34 cellular contexts compared by ENCODE assay signal in the genomic region with DNA sequence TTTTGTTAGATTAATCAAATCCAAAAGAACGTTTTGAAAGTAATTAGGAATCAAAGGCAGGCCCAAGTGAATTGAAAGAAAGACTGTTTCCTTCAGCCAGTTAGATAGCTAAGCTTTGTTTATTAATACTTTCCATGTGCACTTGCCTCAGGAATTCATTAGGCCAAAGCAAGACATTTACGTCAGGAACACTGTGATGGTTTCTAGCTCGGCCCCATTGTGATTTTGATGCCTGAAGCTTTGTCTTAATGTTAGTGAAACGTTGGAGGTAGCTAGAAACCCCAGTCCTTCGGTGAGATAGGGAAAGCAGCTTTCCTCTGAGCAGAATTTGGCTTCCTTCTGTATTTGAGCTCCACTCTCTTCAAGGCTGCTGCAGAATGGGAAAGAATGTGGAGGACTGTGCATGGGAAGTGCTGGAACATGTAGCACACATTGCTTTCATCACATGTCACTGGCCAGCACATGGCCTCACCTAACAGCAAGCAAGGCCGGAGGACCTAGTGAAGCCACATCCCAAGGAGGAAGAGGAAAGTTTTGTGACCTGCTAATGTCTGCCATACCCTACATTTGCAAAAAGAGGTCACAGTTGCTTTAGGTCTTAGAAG.
DNase-seq lines count a peak whose midpoint lies in the region; ATAC-seq and TF ChIP-seq lines count a peak whose summit lies in the region.
"Had no signal": no experiment of that assay in that cellular context is flagged by ENCODE, and none has a peak within 500 bp of the region (broad histone marks: within the 10 kb centered on the region; RNA-seq: fewer than 3 reads in every experiment).

No MANE protein-coding gene starts in this region.

- H3K27me3 ChIP-seq in esophagus muscularis mucosa (no peaks in the 10 kb centered on the region), lower lobe of right lung (ENCODE audit: low read depth) (no peaks in the 10 kb centered on the region), upper lobe of right lung (no peaks in the 10 kb centered on the region)
- H3K27me3 ChIP-seq: gastrocnemius medialis, left lung, neutrophil had no signal

- ATAC-seq in Right ventricle myocardium inferior (peak; percentile 68), left cardiac atrium (no peak), lower lobe of right lung (peak; percentile 29 to 37), upper lobe of right lung (peak; percentile 53)
- ATAC-seq in activated CD8-positive, alpha-beta T cell treated with anti-CD3 and anti-CD28 coated beads for 36 hours = no peak
- ATAC-seq: gastrocnemius medialis; left lung; naive thymus-derived CD4-positive, alpha-beta T cell; PC-3; SK-N-SH treated with all-trans-retinoic acid at 6 μM for 48 hours had no signal

- H3K27ac ChIP-seq in esophagus muscularis mucosa (replicated peaks in 1 of 4) (peak overlapping the region; percentile 56 to 69 (median 66)), lower lobe of right lung (no peak overlapping the region), upper lobe of right lung (no peak overlapping the region)
- H3K27ac ChIP-seq: left lung, neutrophil had no signal

- WGBS in esophagus muscularis mucosa = 24% methylated on average over 6 of the region's 6 CpGs

- H3K4me3 ChIP-seq in esophagus muscularis mucosa = no peak overlapping the region
- no peak overlapping the region for H3K4me3 ChIP-seq in lower lobe of right lung
- no peak overlapping the region for H3K4me3 ChIP-seq in upper lobe of right lung
- H3K4me3 ChIP-seq: gastrocnemius medialis, left lung had no signal

- POLR2A ChIA-PET in activated CD8-positive, alpha-beta T cell treated with anti-CD3 and anti-CD28 coated beads for 36 hours (lab: Charles Lee) = no interaction called here

- H3K9me3 Mint-ChIP-seq in activated CD8-positive, alpha-beta T cell treated with anti-CD3 and anti-CD28 coated beads for 36 hours = no peaks in the 10 kb centered on the region
- H3K9me3 Mint-ChIP-seq: activated T-helper 1 cell treated with anti-CD3 and anti-CD28 coated beads, Interleukin-12 subunit alpha, Interleukin-12 subunit beta, Interleukin-2, Interleukin-4 antibody, amounts not matched to agents 30 ng/mL and 10 ng/mL and 1 ng/mL, durations not matched to agents 14 hours and 24 hours and 36 hours; CD14-positive monocyte; naive thymus-derived CD4-positive, alpha-beta T cell; T-helper 1 cell treated with Interleukin-12 subunit alpha and Interleukin-12 subunit beta and Interleukin-4 antibody, amounts not matched to agents 30 μg/mL and 1 μg/mL, for 36 hours had no signal

- peaks cover 0 to 5% (median 2%) of the 10 kb centered on the region in 4 donors for H3K36me3 ChIP-seq in esophagus muscularis mucosa
- no peaks in the 10 kb centered on the region for H3K36me3 ChIP-seq in lower lobe of right lung
- peaks cover 5% of the 10 kb centered on the region for H3K36me3 ChIP-seq in upper lobe of right lung
- H3K36me3 ChIP-seq: gastrocnemius medialis, neutrophil had no signal

- no peaks in the 10 kb centered on the region for H3K27me3 Mint-ChIP-seq in activated CD8-positive, alpha-beta T cell treated with anti-CD3 and anti-CD28 coated beads for 36 hours
- H3K27me3 Mint-ChIP-seq: naive thymus-derived CD4-positive, alpha-beta T cell had no signal

- no peaks in the 10 kb centered on the region for H3K4me1 Mint-ChIP-seq in activated CD8-positive, alpha-beta T cell treated with anti-CD3 and anti-CD28 coated beads for 36 hours (ENCODE audit: low read depth)
- H3K4me1 Mint-ChIP-seq: CD14-positive monocyte had no signal

- no peaks in the 10 kb centered on the region for H3K9me3 ChIP-seq in esophagus muscularis mucosa
- no peaks in the 10 kb centered on the region for H3K9me3 ChIP-seq in lower lobe of right lung
- no peaks in the 10 kb centered on the region for H3K9me3 ChIP-seq in upper lobe of right lung
- H3K9me3 ChIP-seq: Caco-2, gastrocnemius medialis, left lung, neutrophil had no signal

- H3K4me1 ChIP-seq in esophagus muscularis mucosa (peaks cover 31 to 39% (median 35%) of the 10 kb centered on the region in 4 donors), lower lobe of right lung (no peaks in the 10 kb centered on the region), upper lobe of right lung (peaks cover 4% of the 10 kb centered on the region)
- H3K4me1 ChIP-seq: Caco-2, left lung had no signal

- DNase-seq in Right ventricle myocardium inferior (ENCODE audit: missing footprints) (no peak), left cardiac atrium (no peak), esophagus muscularis mucosa (ENCODE audit: extremely low spot score) (no peak), lower lobe of right lung (no peak), upper lobe of right lung (no peak), DMS114 treated with DMSO at 0.1 percent for 48 hours (lab: John Stamatoyannopoulos, UW; ENCODE audit: unreplicated experiment) (no peak), D341Med (ENCODE audit: low spot score) (no peak)
- no peak for DNase-seq in activated CD8-positive, alpha-beta T cell treated with anti-CD3 and anti-CD28 coated beads for 36 hours
- DNase-seq: 8988T; activated CD4-positive, alpha-beta T cell treated with anti-CD3 and anti-CD28 coated beads, Interleukin-2, amount 50 U/mL, for 4 hours; activated CD4-positive, CD25-positive, alpha-beta regulatory T cell; activated CD8-positive, alpha-beta memory T cell treated with anti-CD3 and anti-CD28 coated beads, Interleukin-2, amount 50 U/mL, for 48 hours; activated naive CD4-positive, alpha-beta T cell treated with Interleukin-2 at 50 U/mL for 16 hours; Caco-2; dermis blood vessel endothelial cell; DMS79 treated with DMSO at 0.1 percent for 48 hours; gastrocnemius medialis; hippocampal formation; KBM-7; left lung; naive thymus-derived CD4-positive, alpha-beta T cell; NCI-H1105; NCI-H2029; NCI-H524; PC-3; posterior cingulate gyrus; stimulated activated CD4-positive, alpha-beta T cell treated with anti-CD3 and anti-CD28 coated beads, Interleukin-15, amount 100 ng/mL, for 24 hours; stimulated activated CD4-positive, alpha-beta T cell treated with anti-CD3 and anti-CD28 coated beads, Interleukin-4, amount 100 ng/mL, for 4 hours; trophoblast cell had no signal

- TF ChIP-seq POLR2A in esophagus muscularis mucosa (IDR thresholded peaks at IDR 0.05; ENCODE audit: low read depth) = no peak

- CTCF ChIA-PET in activated CD8-positive, alpha-beta T cell treated with anti-CD3 and anti-CD28 coated beads for 36 hours (lab: Charles Lee) = interaction anchor here (1.0 to 1.9 kb wide), 3 partner anchors 14 to 368 kb away, joined by 3 to 8 read pairs (median 3); no protein-coding TSS in a partner anchor

- intact Hi-C loops in Right ventricle myocardium inferior (cut with DNase I) = no loop called here
- intact Hi-C loops in left cardiac atrium (cut with DNase I) = no loop called here
- intact Hi-C loops in esophagus muscularis mucosa (cut with DNase I) = no loop called here
- intact Hi-C loops in lower lobe of right lung (cut with DNase I) = no loop called here
- intact Hi-C loops in upper lobe of right lung (cut with DNase I) = no loop called here
- intact Hi-C loops in activated CD8-positive, alpha-beta T cell treated with anti-CD3 and anti-CD28 coated beads for 36 hours (cut with micrococcal nuclease) = no loop called here

- H3K36me3 Mint-ChIP-seq in activated CD8-positive, alpha-beta T cell treated with anti-CD3 and anti-CD28 coated beads for 36 hours (ENCODE audit: low read depth) = no peaks in the 10 kb centered on the region
- H3K36me3 Mint-ChIP-seq: naive thymus-derived CD4-positive, alpha-beta T cell had no signal

- H3K27ac Mint-ChIP-seq in activated CD8-positive, alpha-beta T cell treated with anti-CD3 and anti-CD28 coated beads for 36 hours = no peak overlapping the region
- H3K27ac Mint-ChIP-seq: activated T-helper 1 cell treated with anti-CD3 and anti-CD28 coated beads, Interleukin-12 subunit alpha, Interleukin-12 subunit beta, Interleukin-2, Interleukin-4 antibody, amounts not matched to agents 30 ng/mL and 10 ng/mL and 1 ng/mL, durations not matched to agents 14 hours and 24 hours and 36 hours; CD14-positive monocyte; T-helper 1 cell treated with Interleukin-12 subunit alpha and Interleukin-12 subunit beta and Interleukin-4 antibody, amounts not matched to agents 30 μg/mL and 1 μg/mL, for 36 hours had no signal

- no peak for TF ChIP-seq EP300 in esophagus muscularis mucosa (IDR thresholded peaks at IDR 0.05)

- no peak for TF ChIP-seq CTCF in esophagus muscularis mucosa (IDR thresholded peaks at IDR 0.05)
- no peak for TF ChIP-seq CTCF in lower lobe of right lung (IDR thresholded peaks at IDR 0.05)
- TF ChIP-seq CTCF in upper lobe of right lung (IDR thresholded peaks at IDR 0.05) = no peak
- TF ChIP-seq CTCF in activated CD8-positive, alpha-beta T cell treated with anti-CD3 and anti-CD28 coated beads for 36 hours (IDR thresholded peaks at IDR 0.05) = no peak

- H3K4me3 Mint-ChIP-seq in activated CD8-positive, alpha-beta T cell treated with anti-CD3 and anti-CD28 coated beads for 36 hours = no peak overlapping the region
- H3K4me3 Mint-ChIP-seq: activated T-helper 1 cell treated with anti-CD3 and anti-CD28 coated beads, Interleukin-12 subunit alpha, Interleukin-12 subunit beta, Interleukin-2, Interleukin-4 antibody, amounts not matched to agents 30 ng/mL and 10 ng/mL and 1 ng/mL, durations not matched to agents 14 hours and 24 hours and 36 hours; CD14-positive monocyte; naive thymus-derived CD4-positive, alpha-beta T cell; T-helper 1 cell treated with Interleukin-12 subunit alpha and Interleukin-12 subunit beta and Interleukin-4 antibody, amounts not matched to agents 30 μg/mL and 1 μg/mL, for 36 hours had no signal

Comparison
In these comparisons a context has a peak if more than half of its experiments do, and no peak if none do; other contexts are left out.
1. ATAC-seq: peak in Right ventricle myocardium inferior (single experiment), lower lobe of right lung (2 of 2) and upper lobe of right lung (single experiment); none in left cardiac atrium (0 of 2) and activated CD8-positive, alpha-beta T cell treated with anti-CD3 and anti-CD28 coated beads for 36 hours (single experiment).
2. H3K27ac ChIP-seq: peak in esophagus muscularis mucosa (4 of 4); none in lower lobe of right lung (single experiment) and upper lobe of right lung (single experiment).